In the genomic region with DNA sequence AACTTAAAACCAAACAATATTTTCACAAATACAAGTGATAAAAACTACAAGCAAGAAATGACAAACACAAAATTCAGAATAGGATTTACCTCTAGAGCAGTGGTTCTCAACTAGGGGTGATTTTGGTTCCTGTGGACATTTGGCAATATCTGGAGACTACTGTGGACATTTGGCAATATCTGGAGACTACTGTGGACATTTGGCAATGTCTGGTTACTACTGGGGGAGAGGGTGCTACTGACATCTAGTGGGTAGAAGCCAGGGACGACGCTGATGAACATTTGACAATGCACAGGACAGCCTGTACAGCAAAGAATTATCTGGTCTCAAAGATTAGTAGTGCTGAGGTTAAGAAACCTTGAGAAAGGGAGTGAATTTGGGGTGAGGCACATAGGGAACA, we compare ENCODE assay signal across 9 cellular contexts.
DNase-seq lines count a peak whose midpoint lies in the region; ATAC-seq and TF ChIP-seq lines count a peak whose summit lies in the region.
"Had no signal": no experiment of that assay in that cellular context is flagged by ENCODE, and none has a peak within 500 bp of the region (broad histone marks: within the 10 kb centered on the region; RNA-seq: fewer than 3 reads in every experiment).

No MANE protein-coding gene starts in this region.

- TF ChIP-seq CTCF in right atrium auricular region (IDR thresholded peaks at IDR 0.05) = peak; percentile 12 to 48

- H3K27me3 Mint-ChIP-seq in activated CD4-positive, alpha-beta memory T cell treated with anti-CD3 and anti-CD28 coated beads for 36 hours = no peaks in the 10 kb centered on the region

- H3K36me3 Mint-ChIP-seq in activated CD4-positive, alpha-beta memory T cell treated with anti-CD3 and anti-CD28 coated beads for 36 hours = no peaks in the 10 kb centered on the region

- DNase-seq in AG20443 (ENCODE audit: low spot score) (peak; percentile 20), H4 (ENCODE audit: low spot score) (peak; percentile 22), SW480 (ENCODE audit: low spot score) (peak; percentile 39), right atrium auricular region (ENCODE audit: low spot score) (no peak), germinal center (ENCODE audit: low spot score) (no peak)
- no peak for DNase-seq in stimulated activated CD4-positive, alpha-beta T cell treated with anti-CD3 and anti-CD28 coated beads, Interleukin-12 subunit alpha, Interleukin-12 subunit beta, amount 100 ng/mL, for 4 hours
- no peak for DNase-seq in activated CD4-positive, alpha-beta memory T cell treated with anti-CD3 and anti-CD28 coated beads for 36 hours
- DNase-seq: occipital lobe had no signal

- H3K9me3 ChIP-seq in right atrium auricular region = no peaks in the 10 kb centered on the region

- no peak overlapping the region for H3K27ac Mint-ChIP-seq in activated CD4-positive, alpha-beta memory T cell treated with anti-CD3 and anti-CD28 coated beads for 36 hours

- H3K27ac ChIP-seq in right atrium auricular region = no peak overlapping the region

- no peak for ATAC-seq in HG02938 (IDR thresholded peaks at IDR 0.05; ENCODE audit: unreplicated experiment)

- no peaks in the 10 kb centered on the region for H3K27me3 ChIP-seq in right atrium auricular region

- H3K4me3 Mint-ChIP-seq in activated CD4-positive, alpha-beta memory T cell treated with anti-CD3 and anti-CD28 coated beads for 36 hours = no peak overlapping the region

- no peaks in the 10 kb centered on the region for H3K4me1 ChIP-seq in right atrium auricular region

- CTCF ChIA-PET in activated CD4-positive, alpha-beta memory T cell treated with anti-CD3 and anti-CD28 coated beads for 36 hours (lab: Charles Lee) = no interaction called here

- POLR2A ChIA-PET in activated CD4-positive, alpha-beta memory T cell treated with anti-CD3 and anti-CD28 coated beads for 36 hours (lab: Charles Lee) = no interaction called here

- H3K36me3 ChIP-seq in right atrium auricular region = no peaks in the 10 kb centered on the region

- no peaks in the 10 kb centered on the region for H3K9me3 Mint-ChIP-seq in activated CD4-positive, alpha-beta memory T cell treated with anti-CD3 and anti-CD28 coated beads for 36 hours

- intact Hi-C loops in activated CD4-positive, alpha-beta memory T cell treated with anti-CD3 and anti-CD28 coated beads for 36 hours (cut with micrococcal nuclease) = no loop called here

- H3K4me1 Mint-ChIP-seq in activated CD4-positive, alpha-beta memory T cell treated with anti-CD3 and anti-CD28 coated beads for 36 hours (ENCODE audit: low read depth) = no peaks in the 10 kb centered on the region

- H3K4me3 ChIP-seq in right atrium auricular region = no peak overlapping the region

Comparison
In these comparisons a context has a peak if more than half of its experiments do, and no peak if none do; other contexts are left out.
1. DNase-seq: peak in AG20443 (single experiment), H4 (single experiment) and SW480 (single experiment); none in right atrium auricular region (single experiment), stimulated activated CD4-positive, alpha-beta T cell treated with anti-CD3 and anti-CD28 coated beads, Interleukin-12 subunit alpha, Interleukin-12 subunit beta, amount 100 ng/mL, for 4 hours (single experiment), activated CD4-positive, alpha-beta memory T cell treated with anti-CD3 and anti-CD28 coated beads for 36 hours (single experiment) and germinal center (single experiment).